9 cellular contexts compared by ENCODE assay signal in the genomic region with DNA sequence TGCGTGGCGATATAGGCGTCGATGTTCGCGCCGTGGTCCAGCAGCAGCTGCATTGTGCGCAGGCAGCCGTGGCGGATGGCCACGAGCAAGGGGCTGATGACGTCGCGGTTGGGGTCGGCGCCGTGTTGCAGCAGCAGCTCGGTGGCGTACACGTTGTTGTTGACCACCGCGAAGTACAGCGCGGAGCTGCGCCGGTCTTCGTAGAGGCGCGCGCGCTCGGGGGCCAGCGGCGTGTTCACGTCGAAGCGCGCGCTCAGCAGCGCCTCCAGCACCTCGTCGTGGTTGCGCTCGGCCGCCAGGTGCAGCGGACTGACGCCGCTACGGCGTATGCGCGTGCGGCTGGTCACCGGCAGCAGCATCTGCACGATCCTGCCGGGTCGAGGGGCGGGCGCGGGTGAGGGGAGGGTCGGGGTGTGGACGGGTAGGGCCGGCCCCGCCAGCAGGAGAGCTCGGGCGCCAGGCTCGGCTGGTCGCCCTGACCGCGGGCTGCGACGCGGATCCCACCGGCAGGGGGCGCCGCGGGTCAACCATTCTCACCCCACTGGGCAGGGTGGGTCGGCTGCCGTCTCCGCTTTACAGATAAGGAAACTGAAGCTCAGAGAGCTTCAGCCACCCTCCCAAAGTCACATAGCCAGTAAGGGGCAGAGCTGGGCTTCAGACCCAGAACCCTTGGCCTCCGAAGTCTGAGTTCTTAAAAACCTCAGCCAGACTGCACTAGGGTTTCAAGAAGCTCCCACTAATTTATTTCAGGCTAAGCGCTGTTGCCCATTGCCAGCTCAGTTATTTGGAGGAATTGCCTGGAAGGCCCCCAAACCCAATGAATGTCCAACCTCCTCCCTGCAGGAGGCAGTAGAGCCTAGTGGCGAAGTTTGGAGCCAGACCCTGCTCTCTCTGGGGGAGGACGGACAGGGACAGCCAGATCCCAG. TPM values are rescaled to one million over a fixed set of nuclear protein-coding genes. Genes with fewer than 3 reads are reported as not detected.
DNase-seq lines count a peak whose midpoint lies in the region; TF ChIP-seq lines count a peak whose summit lies in the region.
"Had no signal": no experiment of that assay in that cellular context is flagged by ENCODE, and none has a peak within 500 bp of the region (broad histone marks: within the 10 kb centered on the region; RNA-seq: fewer than 3 reads in every experiment).

No MANE protein-coding gene starts in this region.

- WGBS in GM23248 (ENCODE audit: low coverage in 1 of 2, low lambda C conversion rate in 2 of 2, missing lambda C conversion rate in 2 of 2), 2 experiments = 3 to 6% methylated on average over 58 to 77 of the region's 84 CpGs

- no peak overlapping the region for H3K27ac ChIP-seq in GM23248

- H4K20me1 ChIP-seq in GM23248 (ENCODE audit: insufficient read depth) = no peaks in the 10 kb centered on the region

- TF ChIP-seq CTCF in LNCaP clone FGC (IDR thresholded peaks at IDR 0.05; ENCODE audit: control insufficient read depth, extremely low read depth, insufficient read depth) = peak; percentile 92
- peak; percentile 65 for TF ChIP-seq CTCF in kidney epithelial cell (IDR thresholded peaks at IDR 0.05; ENCODE audit: insufficient read depth, low read length, poor library complexity, severe bottlenecking)

- no peaks in the 10 kb centered on the region for H3K4me1 ChIP-seq in GM23248 (ENCODE audit: insufficient read depth)

- no peaks in the 10 kb centered on the region for H3K79me2 ChIP-seq in GM23248 (ENCODE audit: insufficient read depth)

- H3K27me3 ChIP-seq in GM23248 (replicated peaks; ENCODE audit: insufficient read depth) (peaks cover 27% of the 10 kb centered on the region; the same call in 1 of the 2 replicates), kidney epithelial cell (ENCODE audit: control insufficient read depth, insufficient read depth, low read length) (peaks cover 26% of the 10 kb centered on the region)

- H3K36me3 ChIP-seq in GM23248 (ENCODE audit: low read depth) = no peaks in the 10 kb centered on the region
- no peaks in the 10 kb centered on the region for H3K36me3 ChIP-seq in kidney epithelial cell (ENCODE audit: control insufficient read depth, insufficient read depth, low read length)

- peak; percentile 96 for DNase-seq in GM03348 (ENCODE audit: low spot score)
- peak; percentile 76 for DNase-seq in GM23248
- peak; percentile 22 for DNase-seq in LNCaP clone FGC (ENCODE audit: low read depth)
- DNase-seq in activated CD4-positive, CD25-positive, alpha-beta regulatory T cell treated with anti-CD3 and anti-CD28 coated beads, Interleukin-2, amount 50 U/mL, for 16 hours (ENCODE audit: low read depth, low spot score) = peak; percentile 82
- peak; percentile 82 for DNase-seq in central memory CD4-positive, alpha-beta T cell
- no peak for DNase-seq in kidney epithelial cell (ENCODE audit: low read depth)
- DNase-seq in stimulated activated CD4-positive, alpha-beta T cell treated with anti-CD3 and anti-CD28 coated beads, Interleukin-2, amount 100 ng/mL, for 24 hours = peak; percentile 96
- no peak for DNase-seq in SIG-M5 treated with dmso at 0.1 percent for 504 hours (lab: John Stamatoyannopoulos, UW; ENCODE audit: unreplicated experiment)

- no peaks in the 10 kb centered on the region for H3K9me2 ChIP-seq in GM23248 (ENCODE audit: insufficient read depth)

- no peak overlapping the region for H3K9ac ChIP-seq in GM23248

- peak overlapping the region; percentile 33; the same call in 1 of the 2 replicates for H3K4me3 ChIP-seq in GM23248
- peak overlapping the region; percentile 25 for H3K4me3 ChIP-seq in LNCaP clone FGC (ENCODE audit: low read depth, low read length)
- H3K4me3 ChIP-seq in kidney epithelial cell (ENCODE audit: low read depth, low read length) = peak overlapping the region; percentile 5

- in situ Hi-C loops in GM23248 (cut with MboI) = loop anchor here (5.0 to 10.0 kb wide), 2 partner anchors 63 to 195 kb away; no protein-coding TSS in a partner anchor

- H3K9me3 ChIP-seq in GM23248 (ENCODE audit: low read depth) = no peaks in the 10 kb centered on the region

- peak overlapping the region; percentile 35; the same call in 1 of the 2 replicates for H2AFZ ChIP-seq in GM23248

- no peaks in the 10 kb centered on the region for H3F3A ChIP-seq in GM23248 (ENCODE audit: insufficient read depth)

- no peak overlapping the region for H3K4me2 ChIP-seq in GM23248 (ENCODE audit: unreplicated experiment)

RNA-seq across cellular contexts. Expression of gene FAM181A, which starts 12.4 kb away (rescaled TPM):
- total RNA-seq in GM23248 (2014; rRNA removed; shearing (Covaris generic)) = not detected in 2 replicates
- polyA plus RNA-seq in GM23248 (2016; fragmentation: Nextera tagmentation; extraction: Ambion mirVana) = not detected in 2 replicates
- total RNA-seq in kidney epithelial cell = not detected in 2 replicates
- total RNA-seq: subcutaneous adipose tissue had no signal

RNA-seq across cellular contexts. Expression of gene ASB2, which starts 36.8 kb away (rescaled TPM):
- not detected in 2 replicates for total RNA-seq in GM23248 (2014; rRNA removed; shearing (Covaris generic))
- polyA plus RNA-seq in GM23248 (2016; fragmentation: Nextera tagmentation; extraction: Ambion mirVana) = 0.06 and 0.18 TPM in 2 replicates
- 7.4 and 8.8 TPM in 2 replicates for total RNA-seq in kidney epithelial cell

RNA-seq across cellular contexts. Expression of gene CCDC197, which starts 57.5 kb away (rescaled TPM):
- not detected in 2 replicates for total RNA-seq in GM23248 (2014; rRNA removed; shearing (Covaris generic))
- not detected in 2 replicates for polyA plus RNA-seq in GM23248 (2016; fragmentation: Nextera tagmentation; extraction: Ambion mirVana)
- total RNA-seq in kidney epithelial cell = not detected in 2 replicates
- total RNA-seq: subcutaneous adipose tissue had no signal

Comparison
In these comparisons a context has a peak if more than half of its experiments do, and no peak if none do; other contexts are left out.
1. DNase-seq: peak in GM03348 (single experiment), GM23248 (single experiment), LNCaP clone FGC (single experiment), activated CD4-positive, CD25-positive, alpha-beta regulatory T cell treated with anti-CD3 and anti-CD28 coated beads, Interleukin-2, amount 50 U/mL, for 16 hours (single experiment), central memory CD4-positive, alpha-beta T cell (single experiment) and stimulated activated CD4-positive, alpha-beta T cell treated with anti-CD3 and anti-CD28 coated beads, Interleukin-2, amount 100 ng/mL, for 24 hours (2 of 2); none in kidney epithelial cell (single experiment) and SIG-M5 treated with dmso at 0.1 percent for 504 hours (single experiment).
2. Peak in every context shown above with its lines, with median percentiles within 50 percentile points of each other: H3K4me3 ChIP-seq.